1 cellular context compared by ENCODE assay signal in the genomic region with DNA sequence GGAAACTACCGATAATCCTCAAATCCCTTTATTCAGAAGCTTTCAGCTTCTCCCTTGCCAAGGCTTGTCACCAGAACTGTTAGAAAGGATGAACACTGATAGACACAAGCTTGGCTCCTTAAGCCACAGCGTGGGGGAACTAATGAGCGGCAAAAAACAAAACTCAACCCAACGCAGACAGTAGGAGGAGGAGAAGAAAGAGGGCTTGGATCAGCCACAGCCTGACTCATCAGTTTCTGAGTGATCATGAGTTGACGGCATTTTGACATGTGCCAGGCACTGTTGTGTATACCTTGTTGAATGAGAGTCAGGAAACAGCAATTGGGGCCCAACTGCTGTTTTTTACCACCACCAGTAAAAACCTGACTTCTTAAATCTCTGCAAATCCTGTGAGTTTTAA.
TF ChIP-seq lines count a peak whose summit lies in the region.

No MANE protein-coding gene starts in this region.

TF ChIP-seq in K562, 482 proteins besides CTCF, POLR2A, EP300 and RAD21 (continued from another document):
- TF ChIP-seq, protein P1, sequence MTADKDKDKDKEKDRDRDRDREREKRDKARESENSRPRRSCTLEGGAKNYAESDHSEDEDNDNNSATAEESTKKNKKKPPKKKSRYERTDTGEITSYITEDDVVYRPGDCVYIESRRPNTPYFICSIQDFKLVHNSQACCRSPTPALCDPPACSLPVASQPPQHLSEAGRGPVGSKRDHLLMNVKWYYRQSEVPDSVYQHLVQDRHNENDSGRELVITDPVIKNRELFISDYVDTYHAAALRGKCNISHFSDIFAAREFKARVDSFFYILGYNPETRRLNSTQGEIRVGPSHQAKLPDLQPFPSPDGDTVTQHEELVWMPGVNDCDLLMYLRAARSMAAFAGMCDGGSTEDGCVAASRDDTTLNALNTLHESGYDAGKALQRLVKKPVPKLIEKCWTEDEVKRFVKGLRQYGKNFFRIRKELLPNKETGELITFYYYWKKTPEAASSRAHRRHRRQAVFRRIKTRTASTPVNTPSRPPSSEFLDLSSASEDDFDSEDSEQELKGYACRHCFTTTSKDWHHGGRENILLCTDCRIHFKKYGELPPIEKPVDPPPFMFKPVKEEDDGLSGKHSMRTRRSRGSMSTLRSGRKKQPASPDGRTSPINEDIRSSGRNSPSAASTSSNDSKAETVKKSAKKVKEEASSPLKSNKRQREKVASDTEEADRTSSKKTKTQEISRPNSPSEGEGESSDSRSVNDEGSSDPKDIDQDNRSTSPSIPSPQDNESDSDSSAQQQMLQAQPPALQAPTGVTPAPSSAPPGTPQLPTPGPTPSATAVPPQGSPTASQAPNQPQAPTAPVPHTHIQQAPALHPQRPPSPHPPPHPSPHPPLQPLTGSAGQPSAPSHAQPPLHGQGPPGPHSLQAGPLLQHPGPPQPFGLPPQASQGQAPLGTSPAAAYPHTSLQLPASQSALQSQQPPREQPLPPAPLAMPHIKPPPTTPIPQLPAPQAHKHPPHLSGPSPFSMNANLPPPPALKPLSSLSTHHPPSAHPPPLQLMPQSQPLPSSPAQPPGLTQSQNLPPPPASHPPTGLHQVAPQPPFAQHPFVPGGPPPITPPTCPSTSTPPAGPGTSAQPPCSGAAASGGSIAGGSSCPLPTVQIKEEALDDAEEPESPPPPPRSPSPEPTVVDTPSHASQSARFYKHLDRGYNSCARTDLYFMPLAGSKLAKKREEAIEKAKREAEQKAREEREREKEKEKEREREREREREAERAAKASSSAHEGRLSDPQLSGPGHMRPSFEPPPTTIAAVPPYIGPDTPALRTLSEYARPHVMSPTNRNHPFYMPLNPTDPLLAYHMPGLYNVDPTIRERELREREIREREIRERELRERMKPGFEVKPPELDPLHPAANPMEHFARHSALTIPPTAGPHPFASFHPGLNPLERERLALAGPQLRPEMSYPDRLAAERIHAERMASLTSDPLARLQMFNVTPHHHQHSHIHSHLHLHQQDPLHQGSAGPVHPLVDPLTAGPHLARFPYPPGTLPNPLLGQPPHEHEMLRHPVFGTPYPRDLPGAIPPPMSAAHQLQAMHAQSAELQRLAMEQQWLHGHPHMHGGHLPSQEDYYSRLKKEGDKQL (CRISPR knock-in tag; IDR thresholded peaks at IDR 0.05; ENCODE audit: borderline replicate concordance): no peak
- no peak for TF ChIP-seq KHSRP (IDR thresholded peaks at IDR 0.05)
- TF ChIP-seq ZNF444 (CRISPR knock-in tag; IDR thresholded peaks at IDR 0.05): no peak
- no peak for TF ChIP-seq RBFOX2 (IDR thresholded peaks at IDR 0.05; ENCODE audit: low read depth, low read length)
- TF ChIP-seq CBX2 (IDR thresholded peaks at IDR 0.05; ENCODE audit: insufficient read depth, low read length, poor library complexity, severe bottlenecking): no peak
- no peak for TF ChIP-seq SREBF1 (IDR thresholded peaks at IDR 0.05; ENCODE audit: borderline replicate concordance, low read depth, low read length)
